ENCODE assay signal across 1 cellular context in the genomic region with DNA sequence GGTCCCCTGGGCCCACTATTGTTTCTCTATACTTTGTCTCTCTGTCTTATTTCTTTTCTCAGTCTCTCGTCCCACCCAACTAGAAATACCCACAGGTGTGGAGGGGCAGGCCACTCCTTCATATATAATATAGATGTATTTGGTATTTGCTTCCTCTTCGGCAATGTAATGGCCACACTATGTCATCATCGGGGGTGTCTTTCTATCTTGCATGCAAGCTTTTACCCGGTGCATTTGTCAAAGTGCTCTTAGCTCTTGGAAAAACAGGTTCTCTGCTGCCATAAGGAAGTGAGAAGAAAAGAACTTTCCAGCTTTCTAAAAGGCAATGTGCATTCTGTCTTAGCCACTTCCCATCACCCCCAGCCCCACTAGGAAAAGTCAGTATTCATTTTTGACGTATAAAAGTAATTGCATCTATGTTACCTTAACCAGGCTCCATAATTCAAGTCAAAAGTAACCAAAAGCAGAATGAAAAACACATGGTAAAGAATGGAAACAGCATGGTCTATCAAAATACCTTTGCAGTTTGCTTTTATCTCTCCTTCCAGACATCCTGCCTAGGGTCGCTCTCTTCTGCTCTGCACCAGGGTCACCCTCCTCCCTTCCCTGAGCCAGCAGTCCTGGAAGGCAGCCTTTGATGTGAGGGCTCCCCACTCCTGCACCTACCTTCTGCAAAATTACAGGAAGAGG.
TF ChIP-seq lines count a peak whose summit lies in the region.

No MANE protein-coding gene starts in this region.

TF ChIP-seq in K562, 482 proteins besides CTCF, POLR2A, EP300 and RAD21 (continued from another document and continues in another):
- TF ChIP-seq ZBTB7A (IDR thresholded peaks at IDR 0.05; ENCODE audit: borderline replicate concordance, control insufficient read depth, low read depth, low read length) (peak; percentile 53; the same call in 1 of the 2 replicates), SMARCA4 (IDR thresholded peaks at IDR 0.05) (peak; percentile 58; the same call in 1 of the 2 replicates), ZNF146 (CRISPR knock-in tag; IDR thresholded peaks at IDR 0.05; ENCODE audit: unreplicated experiment) (no peak), EHMT2 (IDR thresholded peaks at IDR 0.05) (no peak), KLF10 (CRISPR knock-in tag; IDR thresholded peaks at IDR 0.05) (no peak), GATA2 (CRISPR knock-in tag; IDR thresholded peaks at IDR 0.05) (0 out of 2 replicates have a peak, but pooled peaks have one; percentile 18), TCF3 (CRISPR knock-in tag; IDR thresholded peaks at IDR 0.05) (peak; percentile 64), ZZZ3 (IDR thresholded peaks at IDR 0.05) (no peak), MEF2D (tag; conservative IDR thresholded peaks at IDR 0.05; ENCODE audit: low read depth) (no peak), TCF7L2 (IDR thresholded peaks at IDR 0.05; ENCODE audit: low read depth, low read length) (no peak), ETV5 (CRISPR knock-in tag; IDR thresholded peaks at IDR 0.05; ENCODE audit: low read depth) (0 out of 2 replicates have a peak, but pooled peaks have one; percentile 40), CAMTA2 (CRISPR knock-in tag; conservative IDR thresholded peaks at IDR 0.05) (no peak), FOXP1 (CRISPR knock-in tag; IDR thresholded peaks at IDR 0.05) (no peak), TAF1 (IDR thresholded peaks at IDR 0.05; ENCODE audit: control insufficient read depth, extremely low read depth, insufficient read depth, low read length, severe bottlenecking) (no peak), PURB (CRISPR knock-in tag; IDR thresholded peaks at IDR 0.05; ENCODE audit: low read depth) (no peak), CEBPG (CRISPR knock-in tag; IDR thresholded peaks at IDR 0.05) (0 out of 2 replicates have a peak, but pooled peaks have one; percentile 17), CEBPG (tag; conservative IDR thresholded peaks at IDR 0.05 in 1 of 2, IDR thresholded peaks at IDR 0.05 in 1 of 2) (no peak), KDM5B (IDR thresholded peaks at IDR 0.05; ENCODE audit: insufficient replicate concordance, low read depth, low read length) (no peak), SIN3A (IDR thresholded peaks at IDR 0.05; ENCODE audit: borderline replicate concordance in 2 of 2, control insufficient read depth in 1 of 2, low read depth in 2 of 2, low read length in 2 of 2) (no peak), ZNF197 (CRISPR knock-in tag; IDR thresholded peaks at IDR 0.05; ENCODE audit: low read depth) (no peak), CBX2 (IDR thresholded peaks at IDR 0.05; ENCODE audit: insufficient read depth, low read length, poor library complexity, severe bottlenecking) (no peak), POLR3A (IDR thresholded peaks at IDR 0.05; ENCODE audit: borderline replicate concordance, extremely low read depth, insufficient read depth, insufficient read length) (no peak), MYC (IDR thresholded peaks at IDR 0.05; ENCODE audit: low read depth, low read length) (0 out of 2 replicates have a peak, but pooled peaks have one; percentile 17), MYC (CRISPR knock-in tag; IDR thresholded peaks at IDR 0.05; ENCODE audit: borderline replicate concordance, low read depth) (no peak), HOXB6 (CRISPR knock-in tag; IDR thresholded peaks at IDR 0.05; ENCODE audit: borderline replicate concordance) (no peak)
- TF ChIP-seq, protein P1, sequence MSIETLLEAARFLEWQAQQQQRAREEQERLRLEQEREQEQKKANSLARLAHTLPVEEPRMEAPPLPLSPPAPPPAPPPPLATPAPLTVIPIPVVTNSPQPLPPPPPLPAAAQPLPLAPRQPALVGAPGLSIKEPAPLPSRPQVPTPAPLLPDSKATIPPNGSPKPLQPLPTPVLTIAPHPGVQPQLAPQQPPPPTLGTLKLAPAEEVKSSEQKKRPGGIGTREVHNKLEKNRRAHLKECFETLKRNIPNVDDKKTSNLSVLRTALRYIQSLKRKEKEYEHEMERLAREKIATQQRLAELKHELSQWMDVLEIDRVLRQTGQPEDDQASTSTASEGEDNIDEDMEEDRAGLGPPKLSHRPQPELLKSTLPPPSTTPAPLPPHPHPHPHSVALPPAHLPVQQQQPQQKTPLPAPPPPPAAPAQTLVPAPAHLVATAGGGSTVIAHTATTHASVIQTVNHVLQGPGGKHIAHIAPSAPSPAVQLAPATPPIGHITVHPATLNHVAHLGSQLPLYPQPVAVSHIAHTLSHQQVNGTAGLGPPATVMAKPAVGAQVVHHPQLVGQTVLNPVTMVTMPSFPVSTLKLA (conservative IDR thresholded peaks at IDR 0.05), result peak; percentile 23 to 43; a peak in 1 of 4 replicates
- TF ChIP-seq, protein P2, sequence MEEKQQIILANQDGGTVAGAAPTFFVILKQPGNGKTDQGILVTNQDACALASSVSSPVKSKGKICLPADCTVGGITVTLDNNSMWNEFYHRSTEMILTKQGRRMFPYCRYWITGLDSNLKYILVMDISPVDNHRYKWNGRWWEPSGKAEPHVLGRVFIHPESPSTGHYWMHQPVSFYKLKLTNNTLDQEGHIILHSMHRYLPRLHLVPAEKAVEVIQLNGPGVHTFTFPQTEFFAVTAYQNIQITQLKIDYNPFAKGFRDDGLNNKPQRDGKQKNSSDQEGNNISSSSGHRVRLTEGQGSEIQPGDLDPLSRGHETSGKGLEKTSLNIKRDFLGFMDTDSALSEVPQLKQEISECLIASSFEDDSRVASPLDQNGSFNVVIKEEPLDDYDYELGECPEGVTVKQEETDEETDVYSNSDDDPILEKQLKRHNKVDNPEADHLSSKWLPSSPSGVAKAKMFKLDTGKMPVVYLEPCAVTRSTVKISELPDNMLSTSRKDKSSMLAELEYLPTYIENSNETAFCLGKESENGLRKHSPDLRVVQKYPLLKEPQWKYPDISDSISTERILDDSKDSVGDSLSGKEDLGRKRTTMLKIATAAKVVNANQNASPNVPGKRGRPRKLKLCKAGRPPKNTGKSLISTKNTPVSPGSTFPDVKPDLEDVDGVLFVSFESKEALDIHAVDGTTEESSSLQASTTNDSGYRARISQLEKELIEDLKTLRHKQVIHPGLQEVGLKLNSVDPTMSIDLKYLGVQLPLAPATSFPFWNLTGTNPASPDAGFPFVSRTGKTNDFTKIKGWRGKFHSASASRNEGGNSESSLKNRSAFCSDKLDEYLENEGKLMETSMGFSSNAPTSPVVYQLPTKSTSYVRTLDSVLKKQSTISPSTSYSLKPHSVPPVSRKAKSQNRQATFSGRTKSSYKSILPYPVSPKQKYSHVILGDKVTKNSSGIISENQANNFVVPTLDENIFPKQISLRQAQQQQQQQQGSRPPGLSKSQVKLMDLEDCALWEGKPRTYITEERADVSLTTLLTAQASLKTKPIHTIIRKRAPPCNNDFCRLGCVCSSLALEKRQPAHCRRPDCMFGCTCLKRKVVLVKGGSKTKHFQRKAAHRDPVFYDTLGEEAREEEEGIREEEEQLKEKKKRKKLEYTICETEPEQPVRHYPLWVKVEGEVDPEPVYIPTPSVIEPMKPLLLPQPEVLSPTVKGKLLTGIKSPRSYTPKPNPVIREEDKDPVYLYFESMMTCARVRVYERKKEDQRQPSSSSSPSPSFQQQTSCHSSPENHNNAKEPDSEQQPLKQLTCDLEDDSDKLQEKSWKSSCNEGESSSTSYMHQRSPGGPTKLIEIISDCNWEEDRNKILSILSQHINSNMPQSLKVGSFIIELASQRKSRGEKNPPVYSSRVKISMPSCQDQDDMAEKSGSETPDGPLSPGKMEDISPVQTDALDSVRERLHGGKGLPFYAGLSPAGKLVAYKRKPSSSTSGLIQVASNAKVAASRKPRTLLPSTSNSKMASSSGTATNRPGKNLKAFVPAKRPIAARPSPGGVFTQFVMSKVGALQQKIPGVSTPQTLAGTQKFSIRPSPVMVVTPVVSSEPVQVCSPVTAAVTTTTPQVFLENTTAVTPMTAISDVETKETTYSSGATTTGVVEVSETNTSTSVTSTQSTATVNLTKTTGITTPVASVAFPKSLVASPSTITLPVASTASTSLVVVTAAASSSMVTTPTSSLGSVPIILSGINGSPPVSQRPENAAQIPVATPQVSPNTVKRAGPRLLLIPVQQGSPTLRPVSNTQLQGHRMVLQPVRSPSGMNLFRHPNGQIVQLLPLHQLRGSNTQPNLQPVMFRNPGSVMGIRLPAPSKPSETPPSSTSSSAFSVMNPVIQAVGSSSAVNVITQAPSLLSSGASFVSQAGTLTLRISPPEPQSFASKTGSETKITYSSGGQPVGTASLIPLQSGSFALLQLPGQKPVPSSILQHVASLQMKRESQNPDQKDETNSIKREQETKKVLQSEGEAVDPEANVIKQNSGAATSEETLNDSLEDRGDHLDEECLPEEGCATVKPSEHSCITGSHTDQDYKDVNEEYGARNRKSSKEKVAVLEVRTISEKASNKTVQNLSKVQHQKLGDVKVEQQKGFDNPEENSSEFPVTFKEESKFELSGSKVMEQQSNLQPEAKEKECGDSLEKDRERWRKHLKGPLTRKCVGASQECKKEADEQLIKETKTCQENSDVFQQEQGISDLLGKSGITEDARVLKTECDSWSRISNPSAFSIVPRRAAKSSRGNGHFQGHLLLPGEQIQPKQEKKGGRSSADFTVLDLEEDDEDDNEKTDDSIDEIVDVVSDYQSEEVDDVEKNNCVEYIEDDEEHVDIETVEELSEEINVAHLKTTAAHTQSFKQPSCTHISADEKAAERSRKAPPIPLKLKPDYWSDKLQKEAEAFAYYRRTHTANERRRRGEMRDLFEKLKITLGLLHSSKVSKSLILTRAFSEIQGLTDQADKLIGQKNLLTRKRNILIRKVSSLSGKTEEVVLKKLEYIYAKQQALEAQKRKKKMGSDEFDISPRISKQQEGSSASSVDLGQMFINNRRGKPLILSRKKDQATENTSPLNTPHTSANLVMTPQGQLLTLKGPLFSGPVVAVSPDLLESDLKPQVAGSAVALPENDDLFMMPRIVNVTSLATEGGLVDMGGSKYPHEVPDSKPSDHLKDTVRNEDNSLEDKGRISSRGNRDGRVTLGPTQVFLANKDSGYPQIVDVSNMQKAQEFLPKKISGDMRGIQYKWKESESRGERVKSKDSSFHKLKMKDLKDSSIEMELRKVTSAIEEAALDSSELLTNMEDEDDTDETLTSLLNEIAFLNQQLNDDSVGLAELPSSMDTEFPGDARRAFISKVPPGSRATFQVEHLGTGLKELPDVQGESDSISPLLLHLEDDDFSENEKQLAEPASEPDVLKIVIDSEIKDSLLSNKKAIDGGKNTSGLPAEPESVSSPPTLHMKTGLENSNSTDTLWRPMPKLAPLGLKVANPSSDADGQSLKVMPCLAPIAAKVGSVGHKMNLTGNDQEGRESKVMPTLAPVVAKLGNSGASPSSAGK (IDR thresholded peaks at IDR 0.05), result peak; percentile 53
- TF ChIP-seq, protein P3, sequence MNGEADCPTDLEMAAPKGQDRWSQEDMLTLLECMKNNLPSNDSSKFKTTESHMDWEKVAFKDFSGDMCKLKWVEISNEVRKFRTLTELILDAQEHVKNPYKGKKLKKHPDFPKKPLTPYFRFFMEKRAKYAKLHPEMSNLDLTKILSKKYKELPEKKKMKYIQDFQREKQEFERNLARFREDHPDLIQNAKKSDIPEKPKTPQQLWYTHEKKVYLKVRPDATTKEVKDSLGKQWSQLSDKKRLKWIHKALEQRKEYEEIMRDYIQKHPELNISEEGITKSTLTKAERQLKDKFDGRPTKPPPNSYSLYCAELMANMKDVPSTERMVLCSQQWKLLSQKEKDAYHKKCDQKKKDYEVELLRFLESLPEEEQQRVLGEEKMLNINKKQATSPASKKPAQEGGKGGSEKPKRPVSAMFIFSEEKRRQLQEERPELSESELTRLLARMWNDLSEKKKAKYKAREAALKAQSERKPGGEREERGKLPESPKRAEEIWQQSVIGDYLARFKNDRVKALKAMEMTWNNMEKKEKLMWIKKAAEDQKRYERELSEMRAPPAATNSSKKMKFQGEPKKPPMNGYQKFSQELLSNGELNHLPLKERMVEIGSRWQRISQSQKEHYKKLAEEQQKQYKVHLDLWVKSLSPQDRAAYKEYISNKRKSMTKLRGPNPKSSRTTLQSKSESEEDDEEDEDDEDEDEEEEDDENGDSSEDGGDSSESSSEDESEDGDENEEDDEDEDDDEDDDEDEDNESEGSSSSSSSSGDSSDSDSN (IDR thresholded peaks at IDR 0.05; ENCODE audit: borderline replicate concordance in 1 of 2, low read depth in 2 of 2, low read length in 2 of 2), result no peak
- TF ChIP-seq, protein P4, sequence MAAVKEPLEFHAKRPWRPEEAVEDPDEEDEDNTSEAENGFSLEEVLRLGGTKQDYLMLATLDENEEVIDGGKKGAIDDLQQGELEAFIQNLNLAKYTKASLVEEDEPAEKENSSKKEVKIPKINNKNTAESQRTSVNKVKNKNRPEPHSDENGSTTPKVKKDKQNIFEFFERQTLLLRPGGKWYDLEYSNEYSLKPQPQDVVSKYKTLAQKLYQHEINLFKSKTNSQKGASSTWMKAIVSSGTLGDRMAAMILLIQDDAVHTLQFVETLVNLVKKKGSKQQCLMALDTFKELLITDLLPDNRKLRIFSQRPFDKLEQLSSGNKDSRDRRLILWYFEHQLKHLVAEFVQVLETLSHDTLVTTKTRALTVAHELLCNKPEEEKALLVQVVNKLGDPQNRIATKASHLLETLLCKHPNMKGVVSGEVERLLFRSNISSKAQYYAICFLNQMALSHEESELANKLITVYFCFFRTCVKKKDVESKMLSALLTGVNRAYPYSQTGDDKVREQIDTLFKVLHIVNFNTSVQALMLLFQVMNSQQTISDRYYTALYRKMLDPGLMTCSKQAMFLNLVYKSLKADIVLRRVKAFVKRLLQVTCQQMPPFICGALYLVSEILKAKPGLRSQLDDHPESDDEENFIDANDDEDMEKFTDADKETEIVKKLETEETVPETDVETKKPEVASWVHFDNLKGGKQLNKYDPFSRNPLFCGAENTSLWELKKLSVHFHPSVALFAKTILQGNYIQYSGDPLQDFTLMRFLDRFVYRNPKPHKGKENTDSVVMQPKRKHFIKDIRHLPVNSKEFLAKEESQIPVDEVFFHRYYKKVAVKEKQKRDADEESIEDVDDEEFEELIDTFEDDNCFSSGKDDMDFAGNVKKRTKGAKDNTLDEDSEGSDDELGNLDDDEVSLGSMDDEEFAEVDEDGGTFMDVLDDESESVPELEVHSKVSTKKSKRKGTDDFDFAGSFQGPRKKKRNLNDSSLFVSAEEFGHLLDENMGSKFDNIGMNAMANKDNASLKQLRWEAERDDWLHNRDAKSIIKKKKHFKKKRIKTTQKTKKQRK (IDR thresholded peaks at IDR 0.05; ENCODE audit: borderline replicate concordance, low read depth, low read length), result no peak
- TF ChIP-seq, protein P5, sequence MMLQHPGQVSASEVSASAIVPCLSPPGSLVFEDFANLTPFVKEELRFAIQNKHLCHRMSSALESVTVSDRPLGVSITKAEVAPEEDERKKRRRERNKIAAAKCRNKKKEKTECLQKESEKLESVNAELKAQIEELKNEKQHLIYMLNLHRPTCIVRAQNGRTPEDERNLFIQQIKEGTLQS (IDR thresholded peaks at IDR 0.05), result peak; percentile 51
- TF ChIP-seq, protein P5 (CRISPR knock-in tag; conservative IDR thresholded peaks at IDR 0.05), result no peak
- TF ChIP-seq, protein P6, sequence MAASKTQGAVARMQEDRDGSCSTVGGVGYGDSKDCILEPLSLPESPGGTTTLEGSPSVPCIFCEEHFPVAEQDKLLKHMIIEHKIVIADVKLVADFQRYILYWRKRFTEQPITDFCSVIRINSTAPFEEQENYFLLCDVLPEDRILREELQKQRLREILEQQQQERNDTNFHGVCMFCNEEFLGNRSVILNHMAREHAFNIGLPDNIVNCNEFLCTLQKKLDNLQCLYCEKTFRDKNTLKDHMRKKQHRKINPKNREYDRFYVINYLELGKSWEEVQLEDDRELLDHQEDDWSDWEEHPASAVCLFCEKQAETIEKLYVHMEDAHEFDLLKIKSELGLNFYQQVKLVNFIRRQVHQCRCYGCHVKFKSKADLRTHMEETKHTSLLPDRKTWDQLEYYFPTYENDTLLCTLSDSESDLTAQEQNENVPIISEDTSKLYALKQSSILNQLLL (CRISPR knock-in tag; IDR thresholded peaks at IDR 0.05; ENCODE audit: borderline replicate concordance), result no peak
